25 cellular contexts compared by ENCODE assay signal in genomic region chr4:106793933-106794332, GRCh38.
"Had no signal": no experiment of that assay in that cellular context is flagged by ENCODE, and none has a peak within 500 bp of the region (broad histone marks: within the 10 kb centered on the region; RNA-seq: fewer than 3 reads in every experiment).

No MANE protein-coding gene starts in this region.

- H3K4me3 ChIP-seq: colonic mucosa, coronary artery, dorsolateral prefrontal cortex, esophagus muscularis mucosa, esophagus squamous epithelium, gastrocnemius medialis, gastroesophageal sphincter, heart left ventricle, heart right ventricle had no signal

- H3K9me3 Mint-ChIP-seq: dendritic cell treated with granulocyte-macrophage colony-stimulating factor and Interleukin-4, amounts not matched to agents 40 ng/mL and 50 ng/mL, for 4 days; endodermal cell had no signal

- H3K4me1 ChIP-seq: colonic mucosa, esophagus muscularis mucosa, esophagus squamous epithelium, foreskin keratinocyte, gastrocnemius medialis, gastroesophageal sphincter, heart left ventricle, heart right ventricle had no signal

- H3K36me3 ChIP-seq: colonic mucosa, esophagus muscularis mucosa, esophagus squamous epithelium, gastrocnemius medialis, gastroesophageal sphincter, heart left ventricle, heart right ventricle had no signal

- DNase-seq: colonic mucosa; cortex of kidney; dermis blood vessel endothelial cell; dorsolateral prefrontal cortex; effector CD4-positive, alpha-beta T cell; effector CD8-positive, alpha-beta T cell; effector memory CD4-positive, alpha-beta T cell; effector memory CD8-positive, alpha-beta T cell; endodermal cell; erythroblast; esophagus squamous epithelium; foreskin fibroblast; foreskin keratinocyte; foreskin melanocyte; gastrocnemius medialis; glutamatergic neuron; head of caudate nucleus; heart left ventricle; heart right ventricle had no signal

- H3K27me3 ChIP-seq: colonic mucosa, dorsolateral prefrontal cortex, esophagus muscularis mucosa, esophagus squamous epithelium, foreskin keratinocyte, gastrocnemius medialis, gastroesophageal sphincter, heart left ventricle, heart right ventricle had no signal

- ATAC-seq: effector memory CD8-positive, alpha-beta T cell; esophagus mucosa; foreskin keratinocyte; gastrocnemius medialis; gastroesophageal sphincter; heart left ventricle; heart right ventricle had no signal

- H3K4me3 Mint-ChIP-seq: dendritic cell treated with granulocyte-macrophage colony-stimulating factor and Interleukin-4, amounts not matched to agents 40 ng/mL and 50 ng/mL, for 4 days; effector memory CD8-positive, alpha-beta T cell; endodermal cell had no signal

- H3K9me3 ChIP-seq: colonic mucosa, esophagus squamous epithelium, gastrocnemius medialis, gastroesophageal sphincter had no signal

- H3K4me1 Mint-ChIP-seq: endodermal cell had no signal

- H3K27me3 Mint-ChIP-seq: effector memory CD8-positive, alpha-beta T cell had no signal

- H3K27ac Mint-ChIP-seq: dendritic cell treated with granulocyte-macrophage colony-stimulating factor and Interleukin-4, amounts not matched to agents 40 ng/mL and 50 ng/mL, for 4 days; effector memory CD8-positive, alpha-beta T cell; endodermal cell had no signal

- H3K27ac ChIP-seq: colonic mucosa, coronary artery, dorsolateral prefrontal cortex, epithelial cell of prostate, esophagus muscularis mucosa, esophagus squamous epithelium, foreskin keratinocyte, gastrocnemius medialis, gastroesophageal sphincter, heart left ventricle, heart right ventricle had no signal
